10 cellular contexts compared by ENCODE assay signal in genomic region chr5:127011961-127012644, GRCh38. TPM values are rescaled to one million over a fixed set of nuclear protein-coding genes. Genes with fewer than 3 reads are reported as not detected.
DNase-seq lines count a peak whose midpoint lies in the region; ATAC-seq and TF ChIP-seq lines count a peak whose summit lies in the region.
"Had no signal": no experiment of that assay in that cellular context is flagged by ENCODE, and none has a peak within 500 bp of the region (broad histone marks: within the 10 kb centered on the region; RNA-seq: fewer than 3 reads in every experiment).

No MANE protein-coding gene starts in this region.

- H3K9me3 ChIP-seq in CD8-positive, alpha-beta memory T cell (ENCODE audit: low read length): no peaks in the 10 kb centered on the region
- H3K9me3 ChIP-seq: thyroid gland had no signal

- H3K9me3 Mint-ChIP-seq in memory B cell (no peaks in the 10 kb centered on the region), glutamatergic neuron (ENCODE audit: unreplicated experiment) (peaks cover 1% of the 10 kb centered on the region)
- peaks cover 0 to 2% (median 0%) of the 10 kb centered on the region in 5 donors for H3K9me3 Mint-ChIP-seq in CD8-positive, alpha-beta memory T cell

- DNase-seq in memory B cell (ENCODE audit: low spot score in 2 of 2) (no peak), glutamatergic neuron (no peak), occipital lobe (lab: John Stamatoyannopoulos, UW) (no peak), NCI-H2227 treated with DMSO at 0.1 percent for 48 hours (lab: John Stamatoyannopoulos, UW) (no peak)
- no peak for DNase-seq in CD8-positive, alpha-beta memory T cell
- DNase-seq: thyroid gland had no signal

- CTCF ChIA-PET in CD8-positive, alpha-beta memory T cell (lab: Charles Lee): no interaction called here

- H3K4me3 Mint-ChIP-seq in memory B cell (no peak overlapping the region), glutamatergic neuron (ENCODE audit: unreplicated experiment) (no peak overlapping the region)
- no peak overlapping the region for H3K4me3 Mint-ChIP-seq in CD8-positive, alpha-beta memory T cell
- H3K4me3 Mint-ChIP-seq: T-helper 1 cell treated with Interleukin-12 subunit alpha and Interleukin-12 subunit beta and Interleukin-4 antibody, amounts not matched to agents 30 μg/mL and 1 μg/mL, for 36 hours had no signal

- H3K4me1 ChIP-seq in CD8-positive, alpha-beta memory T cell (ENCODE audit: insufficient read depth, low read length): peaks cover 12% of the 10 kb centered on the region

- POLR2A ChIA-PET in CD8-positive, alpha-beta memory T cell (lab: Charles Lee): no interaction called here

- no peak for TF ChIP-seq CTCF in glutamatergic neuron (IDR thresholded peaks at IDR 0.05; ENCODE audit: partially characterized antibody, unreplicated experiment)

- H3K36me3 Mint-ChIP-seq in memory B cell: peaks cover 6% of the 10 kb centered on the region
- H3K36me3 Mint-ChIP-seq in CD8-positive, alpha-beta memory T cell: peaks cover 0 to 6% (median 2%) of the 10 kb centered on the region in 3 donors
- no peaks in the 10 kb centered on the region for H3K36me3 Mint-ChIP-seq in glutamatergic neuron (ENCODE audit: unreplicated experiment)

- H3K27ac ChIP-seq in CD8-positive, alpha-beta memory T cell (ENCODE audit: low read depth, low read length): no peak overlapping the region
- H3K27ac ChIP-seq: thyroid gland had no signal

- H3K27me3 Mint-ChIP-seq in memory B cell (no peaks in the 10 kb centered on the region), glutamatergic neuron (ENCODE audit: unreplicated experiment) (no peaks in the 10 kb centered on the region)
- peaks cover 5 to 9% of the 10 kb centered on the region in 2 donors for H3K27me3 Mint-ChIP-seq in CD8-positive, alpha-beta memory T cell

- H3K4me1 Mint-ChIP-seq in memory B cell (peaks cover 35% of the 10 kb centered on the region), glutamatergic neuron (ENCODE audit: low read depth, unreplicated experiment) (peaks cover 10% of the 10 kb centered on the region)
- H3K4me1 Mint-ChIP-seq in CD8-positive, alpha-beta memory T cell: peaks cover 0 to 6% (median 3%) of the 10 kb centered on the region in 3 donors

- H3K36me3 ChIP-seq in CD8-positive, alpha-beta memory T cell (ENCODE audit: insufficient read depth, low read length): no peaks in the 10 kb centered on the region
- H3K36me3 ChIP-seq: thyroid gland had no signal

- H3K4me3 ChIP-seq in CD8-positive, alpha-beta memory T cell (ENCODE audit: low read length): no peak overlapping the region
- H3K4me3 ChIP-seq: thyroid gland had no signal

- no peaks in the 10 kb centered on the region for H3K27me3 ChIP-seq in CD8-positive, alpha-beta memory T cell (ENCODE audit: insufficient read depth, low read length, poor library complexity, severe bottlenecking)
- H3K27me3 ChIP-seq: thyroid gland had no signal

- H3K27ac Mint-ChIP-seq in memory B cell (no peak overlapping the region), glutamatergic neuron (ENCODE audit: unreplicated experiment) (no peak overlapping the region)
- no peak overlapping the region for H3K27ac Mint-ChIP-seq in CD8-positive, alpha-beta memory T cell
- H3K27ac Mint-ChIP-seq: T-helper 1 cell treated with Interleukin-12 subunit alpha and Interleukin-12 subunit beta and Interleukin-4 antibody, amounts not matched to agents 30 μg/mL and 1 μg/mL, for 36 hours had no signal

- peak; percentile 64 for ATAC-seq in GM18868 (IDR thresholded peaks at IDR 0.05; ENCODE audit: unreplicated experiment)
- ATAC-seq in GM21786 (IDR thresholded peaks at IDR 0.05; ENCODE audit: unreplicated experiment): peak; percentile 79
- peak; percentile 42 for ATAC-seq in HG03469 (IDR thresholded peaks at IDR 0.05; ENCODE audit: unreplicated experiment)
- peak; percentile 59 for ATAC-seq in memory B cell (ENCODE audit: low read depth)

RNA-seq across cellular contexts. Expression of gene MARCHF3, which starts 18.3 kb away (rescaled TPM):
- 1 to 10 TPM; 1.9 to 2.9 TPM for total RNA-seq in CD8-positive, alpha-beta memory T cell
- polyA plus RNA-seq in CD8-positive, alpha-beta memory T cell: 2.5 TPM
- 5.7 TPM for total RNA-seq in glutamatergic neuron (ENCODE audit: unreplicated experiment)
- 13.3 TPM for total RNA-seq in occipital lobe
